In genomic region chr20:330233-331149, GRCh38 we compare ENCODE assay signal across 8 cellular contexts. TPM values are rescaled to one million over a fixed set of nuclear protein-coding genes. Genes with fewer than 3 reads are reported as not detected.
DNase-seq lines count a peak whose midpoint lies in the region; ATAC-seq and TF ChIP-seq lines count a peak whose summit lies in the region.

No MANE protein-coding gene starts in this region.

- intact Hi-C loops in left cardiac atrium (cut with DNase I) = no loop called here

- H3K27me3 Mint-ChIP-seq in activated naive CD8-positive, alpha-beta T cell treated with anti-CD3 and anti-CD28 coated beads, Interleukin-2, amount 50 U/mL, for 24 hours = no peaks in the 10 kb centered on the region

- in situ Hi-C loops in ACHN (cut with HindIII; ENCODE audit: low pct_ligation_motif_present, low pct_unique_long_range_greater_than_20kb, low sequenced_read_pairs) = no loop called here
- in situ Hi-C loops in GM13977 (cut with MboI; ENCODE audit: low pct_unique_long_range_greater_than_20kb, low sequenced_read_pairs, unreplicated experiment) = loop anchor here (10.0 kb wide), 1 partner anchor 106 kb away; the partner anchor contains the start of gene DEFB129

- H3K4me1 Mint-ChIP-seq in activated naive CD8-positive, alpha-beta T cell treated with anti-CD3 and anti-CD28 coated beads, Interleukin-2, amount 50 U/mL, for 24 hours = peaks cover 22% of the 10 kb centered on the region

- TF ChIP-seq CTCF in GM13977 (IDR thresholded peaks at IDR 0.05; ENCODE audit: extremely low read depth, insufficient read depth, missing control alignments) = peak; percentile 81

- H3K36me3 Mint-ChIP-seq in activated naive CD8-positive, alpha-beta T cell treated with anti-CD3 and anti-CD28 coated beads, Interleukin-2, amount 50 U/mL, for 24 hours (ENCODE audit: low read depth) = peaks cover 4% of the 10 kb centered on the region

- ATAC-seq in activated naive CD8-positive, alpha-beta T cell treated with anti-CD3 and anti-CD28 coated beads, Interleukin-2, amount 50 U/mL, for 24 hours = peak; percentile 63
- ATAC-seq in left cardiac atrium (peak in 1 of 2 donors; percentile 10), HG02938 (IDR thresholded peaks at IDR 0.05; ENCODE audit: unreplicated experiment) (no peak)

- no peak overlapping the region for H3K4me3 Mint-ChIP-seq in activated naive CD8-positive, alpha-beta T cell treated with anti-CD3 and anti-CD28 coated beads, Interleukin-2, amount 50 U/mL, for 24 hours

- peak; percentile 61 for DNase-seq in ACHN
- DNase-seq in GM13977 (ENCODE audit: low spot score) = peak; percentile 83
- DNase-seq in NAMALWA (ENCODE audit: low spot score) = peak; percentile 89
- DNase-seq in SK-N-DZ (ENCODE audit: low spot score) = peak; percentile 82
- peak; percentile 63 for DNase-seq in activated naive CD8-positive, alpha-beta T cell treated with anti-CD3 and anti-CD28 coated beads, Interleukin-2, amount 50 U/mL, for 24 hours
- peak; percentile 66 for DNase-seq in left cardiac atrium
- DNase-seq in renal cortical epithelial cell (ENCODE audit: low read depth) = peak; percentile 54

- no peak overlapping the region for H3K27ac Mint-ChIP-seq in activated naive CD8-positive, alpha-beta T cell treated with anti-CD3 and anti-CD28 coated beads, Interleukin-2, amount 50 U/mL, for 24 hours

- no peaks in the 10 kb centered on the region for H3K9me3 Mint-ChIP-seq in activated naive CD8-positive, alpha-beta T cell treated with anti-CD3 and anti-CD28 coated beads, Interleukin-2, amount 50 U/mL, for 24 hours

RNA-seq across cellular contexts. Expression of gene SOX12, which starts 5.1 kb away (rescaled TPM):
- 17.4 and 22.3 TPM in 2 replicates for polyA plus RNA-seq in SK-N-DZ (2014; cell fraction: cytosol; rRNA removed)
- polyA plus RNA-seq in SK-N-DZ (2014; cell fraction: nucleus; rRNA removed) = 24.7 and 43.1 TPM in 2 replicates
- total RNA-seq in left cardiac atrium (10 to 100 TPM in 1 of 2 donors, 1 to 10 TPM in 1; 8.1 to 11.6 TPM), renal cortical epithelial cell (2.6 and 12.7 TPM in 2 replicates)

RNA-seq across cellular contexts. Expression of gene NRSN2, which starts 16.4 kb away (rescaled TPM):
- polyA plus RNA-seq in SK-N-DZ (2014; cell fraction: cytosol; rRNA removed) = 26.4 and 29.4 TPM in 2 replicates
- polyA plus RNA-seq in SK-N-DZ (2014; cell fraction: nucleus; rRNA removed) = 14.7 and 28.9 TPM in 2 replicates
- total RNA-seq in left cardiac atrium = 10 to 100 TPM; 20.6 to 34.9 TPM
- total RNA-seq in renal cortical epithelial cell = 23.8 and 77.9 TPM in 2 replicates

RNA-seq across cellular contexts. Expression of gene ZCCHC3, which starts 33.1 kb away (rescaled TPM):
- 15.5 and 26.9 TPM in 2 replicates for polyA plus RNA-seq in SK-N-DZ (2014; cell fraction: cytosol; rRNA removed)
- 18.5 and 21.7 TPM in 2 replicates for polyA plus RNA-seq in SK-N-DZ (2014; cell fraction: nucleus; rRNA removed)
- total RNA-seq in left cardiac atrium (10 to 100 TPM; 11.0 to 12.2 TPM), renal cortical epithelial cell (6.6 and 14.4 TPM in 2 replicates)

RNA-seq across cellular contexts. Expression of gene C20orf96, which starts 39.9 kb away (rescaled TPM):
- 12.8 and 13.3 TPM in 2 replicates for polyA plus RNA-seq in SK-N-DZ (2014; cell fraction: cytosol; rRNA removed)
- polyA plus RNA-seq in SK-N-DZ (2014; cell fraction: nucleus; rRNA removed) = 23.2 and 73.6 TPM in 2 replicates
- total RNA-seq in left cardiac atrium = 1 to 10 TPM; 5.5 to 7.2 TPM
- 1.9 and 8.5 TPM in 2 replicates for total RNA-seq in renal cortical epithelial cell

RNA-seq across cellular contexts. Expression of gene TRIB3, which starts 50.1 kb away (rescaled TPM):
- 19.6 and 25.6 TPM in 2 replicates for polyA plus RNA-seq in SK-N-DZ (2014; cell fraction: cytosol; rRNA removed)
- polyA plus RNA-seq in SK-N-DZ (2014; cell fraction: nucleus; rRNA removed) = 10.6 and 16.7 TPM in 2 replicates
- total RNA-seq in left cardiac atrium (1 to 10 TPM; 1.4 to 3.4 TPM), renal cortical epithelial cell (22.0 and 114 TPM in 2 replicates)
